ENCODE assay signal across 8 cellular contexts in genomic region chr6:109381007-109381746, GRCh38.
DNase-seq lines count a peak whose midpoint lies in the region; ATAC-seq lines count a peak whose summit lies in the region.

No MANE protein-coding gene starts in this region.

- ATAC-seq in stimulated activated naive CD8-positive, alpha-beta T cell treated with anti-CD3 and anti-CD28 coated beads, Interleukin-15, amount 100 ng/mL, for 72 hours = peak; percentile 28
- no peak for ATAC-seq in HG03045 (IDR thresholded peaks at IDR 0.05; ENCODE audit: unreplicated experiment)

- H3K36me3 Mint-ChIP-seq in activated naive CD4-positive, alpha-beta T cell treated with anti-CD3 and anti-CD28 coated beads, Interleukin-2, amount 10 ng/mL, durations not matched to agents 7 days and 5 days = peaks cover 38% of the 10 kb centered on the region

- peak overlapping the region; percentile 96 for H3K27ac Mint-ChIP-seq in activated naive CD4-positive, alpha-beta T cell treated with anti-CD3 and anti-CD28 coated beads, Interleukin-2, amount 10 ng/mL, durations not matched to agents 7 days and 5 days
- peak overlapping the region; percentile 97 to 100 for H3K27ac Mint-ChIP-seq in stimulated activated naive CD8-positive, alpha-beta T cell treated with anti-CD3 and anti-CD28 coated beads, Interleukin-15, amount 100 ng/mL, for 72 hours

- CTCF ChIA-PET in activated naive CD4-positive, alpha-beta T cell treated with anti-CD3 and anti-CD28 coated beads, Interleukin-2, amount 10 ng/mL, durations not matched to agents 7 days and 5 days (lab: Charles Lee) = interaction anchor here (4.3 to 5.3 kb wide), 2 partner anchors 8 to 193 kb away, joined by 24 to 118 read pairs; no protein-coding TSS in a partner anchor

- H3K4me3 ChIP-seq in iPS-18a (ENCODE audit: low read length) = peak overlapping the region; percentile 98

- no peaks in the 10 kb centered on the region for H3K9me3 Mint-ChIP-seq in activated naive CD4-positive, alpha-beta T cell treated with anti-CD3 and anti-CD28 coated beads, Interleukin-2, amount 10 ng/mL, durations not matched to agents 7 days and 5 days
- H3K9me3 Mint-ChIP-seq in stimulated activated naive CD8-positive, alpha-beta T cell treated with anti-CD3 and anti-CD28 coated beads, Interleukin-15, amount 100 ng/mL, for 72 hours = no peaks in the 10 kb centered on the region

- H3K4me3 Mint-ChIP-seq in activated naive CD4-positive, alpha-beta T cell treated with anti-CD3 and anti-CD28 coated beads, Interleukin-2, amount 10 ng/mL, durations not matched to agents 7 days and 5 days = peak overlapping the region; percentile 94
- peak overlapping the region; percentile 82 to 87 for H3K4me3 Mint-ChIP-seq in stimulated activated naive CD8-positive, alpha-beta T cell treated with anti-CD3 and anti-CD28 coated beads, Interleukin-15, amount 100 ng/mL, for 72 hours

- DNase-seq in DMS 273 (lab: John Stamatoyannopoulos, UW; ENCODE audit: unreplicated experiment) (peak; percentile 36), DMS 273 treated with DMSO at 0.1 percent for 48 hours (lab: John Stamatoyannopoulos, UW) (no peak), GOT3 (lab: John Stamatoyannopoulos, UW) (no peak)
- peak; percentile 25 for DNase-seq in activated naive CD4-positive, alpha-beta T cell treated with anti-CD3 and anti-CD28 coated beads, Interleukin-2, amount 10 ng/mL, durations not matched to agents 7 days and 5 days
- peak in 1 of 2 donors; percentile 28 for DNase-seq in stimulated activated naive CD8-positive, alpha-beta T cell treated with anti-CD3 and anti-CD28 coated beads, Interleukin-15, amount 100 ng/mL, for 72 hours

- H3K36me3 ChIP-seq in KOPT-K1 (ENCODE audit: insufficient read depth, low read length) (peaks cover 39% of the 10 kb centered on the region), iPS-18a (ENCODE audit: control insufficient read depth, low read depth, low read length) (peaks cover 29% of the 10 kb centered on the region)

- peaks cover 3% of the 10 kb centered on the region for H3K4me1 ChIP-seq in iPS-18a (ENCODE audit: control insufficient read depth, low read depth, low read length)

- peak overlapping the region; percentile 98 for H3K27ac ChIP-seq in KOPT-K1 (ENCODE audit: low read depth, low read length, poor library complexity, severe bottlenecking)
- H3K27ac ChIP-seq in iPS-18a (ENCODE audit: low read length) = peak overlapping the region; percentile 55

- peaks cover 51% of the 10 kb centered on the region for H3K4me1 Mint-ChIP-seq in activated naive CD4-positive, alpha-beta T cell treated with anti-CD3 and anti-CD28 coated beads, Interleukin-2, amount 10 ng/mL, durations not matched to agents 7 days and 5 days
- H3K4me1 Mint-ChIP-seq in stimulated activated naive CD8-positive, alpha-beta T cell treated with anti-CD3 and anti-CD28 coated beads, Interleukin-15, amount 100 ng/mL, for 72 hours = peaks cover 51% of the 10 kb centered on the region

- H3K27me3 Mint-ChIP-seq in activated naive CD4-positive, alpha-beta T cell treated with anti-CD3 and anti-CD28 coated beads, Interleukin-2, amount 10 ng/mL, durations not matched to agents 7 days and 5 days = no peaks in the 10 kb centered on the region
- no peaks in the 10 kb centered on the region for H3K27me3 Mint-ChIP-seq in stimulated activated naive CD8-positive, alpha-beta T cell treated with anti-CD3 and anti-CD28 coated beads, Interleukin-15, amount 100 ng/mL, for 72 hours

- no peaks in the 10 kb centered on the region for H3K27me3 ChIP-seq in iPS-18a (ENCODE audit: control insufficient read depth, insufficient read depth, low read length)

- peak overlapping the region; percentile 91 for H3K9ac ChIP-seq in iPS-18a (ENCODE audit: low read length)

- H3K9me3 ChIP-seq in KOPT-K1 (ENCODE audit: insufficient read depth, low read length, poor library complexity, severe bottlenecking) (no peaks in the 10 kb centered on the region), iPS-18a (ENCODE audit: control insufficient read depth, low read depth, low read length) (no peaks in the 10 kb centered on the region)

Comparison
In these comparisons a context has a peak if more than half of its experiments do, and no peak if none do; other contexts are left out.
1. DNase-seq: peak in DMS 273 (single experiment) and activated naive CD4-positive, alpha-beta T cell treated with anti-CD3 and anti-CD28 coated beads, Interleukin-2, amount 10 ng/mL, durations not matched to agents 7 days and 5 days (single experiment); none in DMS 273 treated with DMSO at 0.1 percent for 48 hours (single experiment) and GOT3 (single experiment).